34 cellular contexts compared by ENCODE assay signal in the genomic region with DNA sequence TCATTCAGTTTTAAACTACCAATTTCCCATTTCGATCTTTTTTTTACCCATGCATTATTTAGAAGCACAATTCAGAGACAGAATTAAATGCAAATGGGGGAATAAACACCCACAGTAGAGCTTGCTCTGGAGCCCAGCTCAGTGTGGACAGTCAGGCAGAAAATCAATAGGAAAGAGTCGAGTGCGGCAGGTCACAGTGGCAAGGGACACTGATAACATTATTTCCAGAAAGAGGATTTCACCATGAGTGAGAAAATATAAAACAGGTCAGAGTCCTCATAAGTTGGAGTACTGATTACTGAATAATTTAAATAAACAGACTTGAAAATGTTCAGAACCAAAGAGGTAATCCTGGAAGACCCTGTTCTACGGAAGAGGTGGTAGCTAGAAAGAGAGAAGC.
DNase-seq lines count a peak whose midpoint lies in the region; ATAC-seq, FAIRE-seq and TF ChIP-seq lines count a peak whose summit lies in the region.
"Had no signal": no experiment of that assay in that cellular context is flagged by ENCODE, and none has a peak within 500 bp of the region (broad histone marks: within the 10 kb centered on the region; RNA-seq: fewer than 3 reads in every experiment).

No MANE protein-coding gene starts in this region.

- no peak overlapping the region for H3K27ac ChIP-seq in HepG2 (ENCODE audit: extremely low read length, insufficient read depth, low read length)
- peak overlapping the region in 1 of 2 donors; percentile 59 for H3K27ac ChIP-seq in liver (ENCODE audit: low read depth in 1 of 2, low read length in 2 of 2)
- peak overlapping the region in 1 of 3 donors; percentile 25 for H3K27ac ChIP-seq in right lobe of liver
- H3K27ac ChIP-seq: 22Rv1; A549; BLaER1; BLaER1 treated with 17β-estradiol and CSF1 and Interleukin-3, amounts not matched to agents 10 nM and 100 nM; C4-2B had no signal

- H3K4me2 ChIP-seq in HepG2 (ENCODE audit: low read depth, low read length) = no peak overlapping the region
- H3K4me2 ChIP-seq: A549; BLaER1; BLaER1 treated with 17β-estradiol and CSF1 and Interleukin-3, amounts not matched to agents 10 nM and 100 nM had no signal

- H3K4me1 ChIP-seq in HepG2 (ENCODE audit: insufficient read depth, low read length) (no peaks in the 10 kb centered on the region), liver (ENCODE audit: control insufficient read depth in 4 of 4, insufficient read depth in 4 of 4, low read length in 3 of 4) (peaks cover 0 to 10% (median 6%) of the 10 kb centered on the region in 4 donors), right lobe of liver (peaks cover 0 to 6% (median 2%) of the 10 kb centered on the region in 4 donors)
- H3K4me1 ChIP-seq: A549, BE2C, BLaER1, Caco-2 had no signal

- no peak for FAIRE-seq in HepG2 (lab: Jason Lieb, UNC)
- FAIRE-seq: A549, D721Med had no signal

- H2AFZ ChIP-seq in HepG2 (ENCODE audit: low read length) = no peak overlapping the region

- POLR2A ChIA-PET in HepG2 (lab: Yijun Ruan, JAX) = no interaction called here

- BruUV-seq in HepG2 (replicated peaks; lab: Mats Ljungman, UMichigan) = no TSS peak

- CTCF ChIA-PET in HepG2 (lab: Yijun Ruan, JAX; ENCODE audit: low intra/inter-chr PET ratio, low total read pairs) = no interaction called here

- intact Hi-C loops in HepG2 (cut with micrococcal nuclease; ENCODE audit: unreplicated experiment) (no loop called here), right lobe of liver (cut with DNase I) (no loop called here)

- H3K9me3 ChIP-seq in HepG2 (ENCODE audit: low read length) (no peaks in the 10 kb centered on the region), liver (ENCODE audit: control insufficient read depth in 4 of 4, low read length in 3 of 4) (peaks cover 0 to 2% (median under 1%) of the 10 kb centered on the region in 4 donors), right lobe of liver (no peaks in the 10 kb centered on the region)
- H3K9me3 ChIP-seq: A549, BE2C, BLaER1, Caco-2 had no signal

- WGBS in HepG2 (ENCODE audit: low lambda C conversion rate) = 9% methylated on average over 4 of the region's 4 CpGs
- WGBS in liver = 41% methylated on average over 4 of the region's 4 CpGs
- 38% methylated on average over 4 of the region's 4 CpGs for WGBS in right lobe of liver (ENCODE audit: insufficient coverage, low coverage, low lambda C conversion rate, missing lambda C conversion rate)

- H4K20me1 ChIP-seq in HepG2 (ENCODE audit: insufficient read depth, low read length) = no peaks in the 10 kb centered on the region
- H4K20me1 ChIP-seq: BLaER1; BLaER1 treated with 17β-estradiol and CSF1 and Interleukin-3, amounts not matched to agents 10 nM and 100 nM had no signal

- TF ChIP-seq EP300 in HepG2 (IDR thresholded peaks at IDR 0.05; ENCODE audit: low read depth in 2 of 2, low read length in 2 of 2) (no peak), HepG2 (CRISPR knock-in tag; IDR thresholded peaks at IDR 0.05; ENCODE audit: borderline replicate concordance) (no peak)

- no peaks in the 10 kb centered on the region for H3K36me3 ChIP-seq in HepG2 (replicated peaks in 1 of 2; ENCODE audit: control insufficient read depth in 1 of 2, insufficient read depth in 2 of 2, low read length in 2 of 2)
- H3K36me3 ChIP-seq in liver (ENCODE audit: control insufficient read depth in 4 of 4, insufficient read depth in 3 of 4, low read depth in 1 of 4, low read length in 3 of 4) = no peaks in the 10 kb centered on the region
- no peaks in the 10 kb centered on the region for H3K36me3 ChIP-seq in right lobe of liver
- H3K36me3 ChIP-seq: BE2C; BLaER1; BLaER1 treated with 17β-estradiol and CSF1 and Interleukin-3, amounts not matched to agents 10 nM and 100 nM had no signal

- in situ Hi-C loops in HepG2 (cut with HindIII; ENCODE audit: extremely low pct_ligation_motif_present, low pct_unique_long_range_greater_than_20kb) = no loop called here

- H3K79me2 ChIP-seq in HepG2 (ENCODE audit: insufficient read depth, low read length) = no peaks in the 10 kb centered on the region

- H3K9ac ChIP-seq in HepG2 (ENCODE audit: insufficient read depth, low read depth, low read length) (no peak overlapping the region), liver (ENCODE audit: low read depth in 1 of 2, low read length in 2 of 2) (no peak overlapping the region)
- H3K9ac ChIP-seq: BLaER1; BLaER1 treated with 17β-estradiol and CSF1 and Interleukin-3, amounts not matched to agents 10 nM and 100 nM had no signal

- TF ChIP-seq POLR2A in HepG2 (IDR thresholded peaks at IDR 0.05; ENCODE audit: insufficient read depth in 1 of 2, low read depth in 2 of 2, low read length in 2 of 2) (no peak), right lobe of liver (IDR thresholded peaks at IDR 0.05) (no peak)

- no peak for DNase-seq in left lobe of liver (ENCODE audit: low spot score)
- no peak for DNase-seq in HepG2 (ENCODE audit: low spot score)
- DNase-seq in right lobe of liver = peak in 1 of 3 donors; percentile 36
- no peak for DNase-seq in NCI-H2029 (lab: John Stamatoyannopoulos, UW)
- no peak for DNase-seq in NCI-H2227 treated with DMSO at 0.1 percent for 48 hours (lab: John Stamatoyannopoulos, UW)
- DNase-seq in activated CD4-positive, alpha-beta T cell treated with anti-CD3 and anti-CD28 coated beads for 1 hour = no peak
- DNase-seq in dermis blood vessel endothelial cell = no peak
- DNase-seq: 8988T; ACHN; AML-193; BE2C; C1 segment of cervical spinal cord; Caco-2; Calu3; CD4-positive, alpha-beta memory T cell; CD4-positive, alpha-beta T cell; CD4-positive, CD25-positive, alpha-beta regulatory T cell; CD8-positive, alpha-beta memory T cell; CD8-positive, alpha-beta T cell; COR-L47; DMS 273 treated with DMSO at 0.1 percent for 48 hours; DMS153; DMS53; DMS79; DMS79 treated with DMSO at 0.1 percent for 48 hours; DND-41; EL had no signal

- no peak overlapping the region for H3K4me3 ChIP-seq in HepG2 (replicated peaks in 1 of 3; ENCODE audit: insufficient read depth in 1 of 3, low read depth in 2 of 3, low read length in 3 of 3)
- peak overlapping the region in 1 of 3 donors; percentile 16 for H3K4me3 ChIP-seq in liver (ENCODE audit: low read depth in 1 of 3, low read length in 3 of 3)
- H3K4me3 ChIP-seq in right lobe of liver = no peak overlapping the region
- H3K4me3 ChIP-seq: A549; BLaER1; BLaER1 treated with 17β-estradiol and CSF1 and Interleukin-3, amounts not matched to agents 10 nM and 100 nM had no signal

- TF ChIP-seq RAD21 in HepG2 (CRISPR knock-in tag; IDR thresholded peaks at IDR 0.05) (no peak), liver (IDR thresholded peaks at IDR 0.05) (peak in 1 of 2 donors; percentile 10)

- TF ChIP-seq CTCF in HepG2 (CRISPR knock-in tag; IDR thresholded peaks at IDR 0.05) (no peak), liver (IDR thresholded peaks at IDR 0.05; ENCODE audit: low read depth, low read length, missing input control) (no peak), right lobe of liver (IDR thresholded peaks at IDR 0.05) (no peak)

- ATAC-seq in left lobe of liver (peak; percentile 98), HepG2 (peak; percentile 35; the same call in 1 of the 3 replicates), right lobe of liver (peak; percentile 91 to 99 (median 97))
- ATAC-seq: A549; CD8-positive, alpha-beta T cell had no signal

- H3K27me3 ChIP-seq in HepG2 (ENCODE audit: control insufficient read depth in 1 of 2, insufficient read depth in 2 of 2, low read length in 2 of 2) (no peaks in the 10 kb centered on the region), liver (ENCODE audit: control insufficient read depth in 4 of 4, insufficient read depth in 4 of 4, low read length in 3 of 4) (no peaks in the 10 kb centered on the region), right lobe of liver (no peaks in the 10 kb centered on the region)
- H3K27me3 ChIP-seq: BE2C; BLaER1; BLaER1 treated with 17β-estradiol and CSF1 and Interleukin-3, amounts not matched to agents 10 nM and 100 nM had no signal

TF ChIP-seq in HepG2, 621 proteins besides CTCF, POLR2A, EP300 and RAD21:
- no peak for TF ChIP-seq U2AF2 (IDR thresholded peaks at IDR 0.05; ENCODE audit: low read depth, low read length)

TF ChIP-seq in liver, 16 proteins besides CTCF, POLR2A, EP300 and RAD21 (continues in another document):
- TF ChIP-seq FOXA1 (IDR thresholded peaks at IDR 0.05) = peak; percentile 11
- peak; percentile 74 to 80 for TF ChIP-seq HNF4A (conservative IDR thresholded peaks at IDR 0.05)
- TF ChIP-seq JUND (IDR thresholded peaks at IDR 0.05) = peak in 1 of 2 donors; percentile 17
- peak; percentile 60 for TF ChIP-seq SP1 (IDR thresholded peaks at IDR 0.05)
- TF ChIP-seq, protein P1, sequence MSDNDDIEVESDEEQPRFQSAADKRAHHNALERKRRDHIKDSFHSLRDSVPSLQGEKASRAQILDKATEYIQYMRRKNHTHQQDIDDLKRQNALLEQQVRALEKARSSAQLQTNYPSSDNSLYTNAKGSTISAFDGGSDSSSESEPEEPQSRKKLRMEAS (IDR thresholded peaks at IDR 0.05) = peak; percentile 27
- TF ChIP-seq, protein P2, sequence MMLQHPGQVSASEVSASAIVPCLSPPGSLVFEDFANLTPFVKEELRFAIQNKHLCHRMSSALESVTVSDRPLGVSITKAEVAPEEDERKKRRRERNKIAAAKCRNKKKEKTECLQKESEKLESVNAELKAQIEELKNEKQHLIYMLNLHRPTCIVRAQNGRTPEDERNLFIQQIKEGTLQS (IDR thresholded peaks at IDR 0.05) = no peak
- no peak for TF ChIP-seq GABPA (IDR thresholded peaks at IDR 0.05 in 1 of 2, conservative IDR thresholded peaks at IDR 0.05 in 1 of 2)
- no peak for TF ChIP-seq FOXA2 (IDR thresholded peaks at IDR 0.05)
- TF ChIP-seq RXRA (IDR thresholded peaks at IDR 0.05) = peak; percentile 47 to 82

Comparison
In these comparisons a context has a peak if more than half of its experiments do, and no peak if none do; other contexts are left out.
1. ATAC-seq: peak in every context shown above with its lines; median percentile 98 in left lobe of liver; 97 in right lobe of liver; 35 in HepG2.